In the genomic region with DNA sequence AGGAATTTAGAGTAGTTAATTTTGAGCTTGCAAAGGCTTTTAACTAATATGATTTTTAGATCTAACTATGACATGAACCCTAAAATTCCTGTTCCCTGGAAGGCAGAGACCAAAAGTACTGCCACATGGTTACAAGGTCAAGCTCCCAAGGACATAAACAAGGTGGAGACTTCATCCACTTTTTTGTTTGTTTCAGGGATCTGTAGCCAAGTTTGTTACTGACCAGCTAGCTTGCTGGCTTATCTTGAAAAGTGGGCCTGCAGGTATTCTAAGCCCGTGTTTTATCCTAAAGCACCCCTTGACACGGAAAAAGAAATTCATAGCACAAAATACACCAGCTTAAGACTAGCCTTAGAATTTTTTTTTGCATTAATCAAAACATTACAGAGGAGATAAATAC, we compare ENCODE assay signal across 21 cellular contexts.
DNase-seq lines count a peak whose midpoint lies in the region; ATAC-seq, FAIRE-seq and TF ChIP-seq lines count a peak whose summit lies in the region.
"Had no signal": no experiment of that assay in that cellular context is flagged by ENCODE, and none has a peak within 500 bp of the region (broad histone marks: within the 10 kb centered on the region; RNA-seq: fewer than 3 reads in every experiment).

No MANE protein-coding gene starts in this region.

- ATAC-seq in K562, result no peak

- DNase-seq in K562 (ENCODE audit: extremely low read depth in 1 of 4, low spot score in 3 of 4) (no peak), dorsolateral prefrontal cortex (no peak), spleen (no peak), C1 segment of cervical spinal cord (lab: John Stamatoyannopoulos, UW) (no peak), HuH-7 (ENCODE audit: low spot score) (no peak), CD14-positive monocyte (ENCODE audit: low spot score) (no peak)
- DNase-seq: 8988T; Caco-2; CD4-positive, alpha-beta T cell; DMS153; DMS79; GDM1; GM23248; HCEC 1CT had no signal

- CTCF ChIA-PET in K562 (lab: Yijun Ruan, JAX; ENCODE audit: low intra/inter-chr PET ratio), result no interaction called here

- peaks cover 0 to 3% (median 0%) of the 10 kb centered on the region in 3 donors for H3K27me3 Mint-ChIP-seq in CD14-positive monocyte (ENCODE audit: low read depth in 3 of 3)
- H3K27me3 Mint-ChIP-seq: CD4-positive, alpha-beta T cell; IgD-negative memory B cell had no signal

- in situ Hi-C loops in K562 (cut with MboI), result no loop called here

- peaks cover 35 to 54% of the 10 kb centered on the region in 2 donors for H3K36me3 Mint-ChIP-seq in CD14-positive monocyte

- no peak overlapping the region for H3K4me2 ChIP-seq in K562 (ENCODE audit: insufficient read depth, low read length)
- H3K4me2 ChIP-seq: BLaER1 had no signal

- H3K4me1 ChIP-seq in K562 (replicated peaks in 1 of 2; ENCODE audit: control insufficient read depth in 2 of 2, insufficient read depth in 2 of 2, low read length in 2 of 2) (peaks cover 0 to 2% of the 10 kb centered on the region in 2 experiments; a peak in 2 of 5 replicates), spleen (peaks cover 0 to 11% (median 6%) of the 10 kb centered on the region in 6 donors)
- H3K4me1 ChIP-seq: BLaER1 had no signal

- no peak for TF ChIP-seq RAD21 in K562 (CRISPR knock-in tag; conservative IDR thresholded peaks at IDR 0.05 in 1 of 2, IDR thresholded peaks at IDR 0.05 in 1 of 2)

- WGBS in K562 (ENCODE audit: insufficient coverage, low coverage, missing lambda C conversion rate), result 33% methylated on average over 1 of the region's 2 CpGs
- WGBS in spleen, 5 donors, result 76 to 84% (median 77%) methylated on average over 2 of the region's 2 CpGs

- peaks cover 5% of the 10 kb centered on the region for H3K4me1 Mint-ChIP-seq in CD14-positive monocyte

- BruUV-seq in K562 (replicated peaks; lab: Mats Ljungman, UMichigan), result no TSS peak

- no peaks in the 10 kb centered on the region for H3K36me3 ChIP-seq in K562 (ENCODE audit: control insufficient read depth, insufficient read depth, low read length)
- H3K36me3 ChIP-seq in spleen, result no peaks in the 10 kb centered on the region

- H3K27ac ChIP-seq in K562 (ENCODE audit: extremely low read depth, low read depth, low read length) (peak overlapping the region; percentile 22; the same call in 2 of the 3 replicates), dorsolateral prefrontal cortex (peak overlapping the region in 48 of 59 donors; percentile 7 to 99 (median 62)), spleen (peak overlapping the region in 6 of 8 donors; percentile 33 to 57 (median 48)), temporal lobe (ENCODE audit: low read depth, low read length) (peak overlapping the region; percentile 17)
- H3K27ac ChIP-seq: BLaER1, GM23248, HL-60 had no signal

- H3K27me3 ChIP-seq in K562 (ENCODE audit: control insufficient read depth in 2 of 2, insufficient read depth in 2 of 2, low read length in 2 of 2), result no peaks in the 10 kb centered on the region
- H3K27me3 ChIP-seq in dorsolateral prefrontal cortex, result no peaks in the 10 kb centered on the region
- H3K27me3 ChIP-seq in spleen (replicated peaks in 1 of 7), result no peaks in the 10 kb centered on the region
- H3K27me3 ChIP-seq: BLaER1 had no signal

- TF ChIP-seq POLR2A in K562 (conservative IDR thresholded peaks at IDR 0.05) (no peak), spleen (IDR thresholded peaks at IDR 0.05) (no peak)

- TF ChIP-seq CTCF in K562 (IDR thresholded peaks at IDR 0.05 in 2 of 3, conservative IDR thresholded peaks at IDR 0.05 in 1 of 3; ENCODE audit: insufficient read depth in 2 of 3, low read depth in 1 of 3, low read length in 3 of 3), result no peak
- TF ChIP-seq CTCF in dorsolateral prefrontal cortex (IDR thresholded peaks at IDR 0.05 in 54 of 56, conservative IDR thresholded peaks at IDR 0.05 in 2 of 56; ENCODE audit: low read depth in 1 of 56, partially characterized antibody in 56 of 56), result no peak
- no peak for TF ChIP-seq CTCF in spleen (IDR thresholded peaks at IDR 0.05 in 8 of 11, conservative IDR thresholded peaks at IDR 0.05 in 3 of 11)
- TF ChIP-seq CTCF in CD14-positive monocyte (IDR thresholded peaks at IDR 0.05), result no peak

- H3K9me3 ChIP-seq in K562 (replicated peaks; ENCODE audit: control insufficient read depth, insufficient read depth, low read depth, low read length) (no peaks in the 10 kb centered on the region), spleen (peaks cover 0 to 35% (median 22%) of the 10 kb centered on the region in 8 donors)

- intact Hi-C loops in K562 (cut with micrococcal nuclease) (no loop called here), dorsolateral prefrontal cortex (cut with DNase I) (no loop called here), spleen (cut with DNase I; ENCODE audit: low total_unique reads) (no loop called here), CD14-positive monocyte (cut with micrococcal nuclease) (no loop called here)

- FAIRE-seq in K562 (lab: Jason Lieb, UNC), result no peak
- FAIRE-seq: GM12892, GM18507, H54 had no signal

- no peaks in the 10 kb centered on the region for H4K20me1 ChIP-seq in K562 (replicated peaks; ENCODE audit: control insufficient read depth, insufficient read depth, low read length)
- H4K20me1 ChIP-seq: BLaER1 had no signal

- no peak overlapping the region for H3K27ac Mint-ChIP-seq in CD14-positive monocyte
- H3K27ac Mint-ChIP-seq: CD4-positive, alpha-beta T cell; IgD-negative memory B cell had no signal

- peak overlapping the region; percentile 45; the same call in 1 of the 2 replicates for H2AFZ ChIP-seq in K562 (ENCODE audit: low read depth, low read length)
- H2AFZ ChIP-seq: GM23248 had no signal

- TF ChIP-seq EP300 in K562 (IDR thresholded peaks at IDR 0.05; ENCODE audit: low read length), result no peak

- H3K4me3 ChIP-seq in K562, result no peak overlapping the region
- no peak overlapping the region for H3K4me3 ChIP-seq in dorsolateral prefrontal cortex
- H3K4me3 ChIP-seq in spleen, result no peak overlapping the region
- H3K4me3 ChIP-seq: BLaER1, GM23248 had no signal

- H3K79me2 ChIP-seq in K562 (ENCODE audit: control insufficient read depth, insufficient read depth, low read length), result no peaks in the 10 kb centered on the region

- POLR2A ChIA-PET in K562 (lab: Yijun Ruan, JAX), result interaction anchor here (0.6 to 1.7 kb wide), 2 partner anchors 8 to 10 kb away, joined by 3 to 5 read pairs; no protein-coding TSS in a partner anchor

- no peaks in the 10 kb centered on the region for H3K9me1 ChIP-seq in K562 (ENCODE audit: control insufficient read depth, insufficient read depth, low read length)

- no peak overlapping the region for H3K4me3 Mint-ChIP-seq in CD14-positive monocyte
- H3K4me3 Mint-ChIP-seq: CD4-positive, alpha-beta T cell; IgD-negative memory B cell had no signal

- peaks cover 14 to 31% (median 26%) of the 10 kb centered on the region in 7 donors for H3K9me3 Mint-ChIP-seq in CD14-positive monocyte

- H3K9ac ChIP-seq in K562 (ENCODE audit: insufficient read depth in 1 of 2, low read depth in 2 of 2, low read length in 2 of 2), result no peak overlapping the region; a peak in 1 of 4 replicates
- H3K9ac ChIP-seq: BLaER1, GM23248 had no signal

TF ChIP-seq in K562, 482 proteins besides CTCF, POLR2A, EP300 and RAD21:
- TF ChIP-seq SMARCC2 (IDR thresholded peaks at IDR 0.05; ENCODE audit: low read depth), result no peak
- 0 out of 2 replicates have a peak, but pooled peaks have one; percentile 40 for TF ChIP-seq ESRRA (IDR thresholded peaks at IDR 0.05; ENCODE audit: borderline replicate concordance, low read depth)
TF ChIP-seq in K562: peak in this region for 1.
